1 cellular context compared by ENCODE assay signal in genomic region chr6:11433860-11434259, GRCh38.
TF ChIP-seq lines count a peak whose summit lies in the region.

No MANE protein-coding gene starts in this region.

TF ChIP-seq in IMR-90, 13 proteins besides CTCF, POLR2A, EP300 and RAD21 (continued from another document):
- no peak for TF ChIP-seq SMC3 (IDR thresholded peaks at IDR 0.05; ENCODE audit: low read depth, low read length)
